13 cellular contexts compared by ENCODE assay signal in genomic region chr15:63051701-63052066, GRCh38. TPM values are rescaled to one million over a fixed set of nuclear protein-coding genes. Genes with fewer than 3 reads are reported as not detected.
DNase-seq lines count a peak whose midpoint lies in the region; ATAC-seq, FAIRE-seq and TF ChIP-seq lines count a peak whose summit lies in the region.
"Had no signal": no experiment of that assay in that cellular context is flagged by ENCODE, and none has a peak within 500 bp of the region (broad histone marks: within the 10 kb centered on the region; RNA-seq: fewer than 3 reads in every experiment).

No MANE protein-coding gene starts in this region.

- TF ChIP-seq EP300 in A549 (IDR thresholded peaks at IDR 0.05), result no peak

- H3K4me3 Mint-ChIP-seq in glutamatergic neuron (ENCODE audit: unreplicated experiment), result peak overlapping the region; percentile 98
- H3K4me3 Mint-ChIP-seq: activated naive CD8-positive, alpha-beta T cell treated with anti-CD3 and anti-CD28 coated beads for 36 hours; memory B cell had no signal

- FAIRE-seq in A549 (lab: Jason Lieb, UNC), result no peak
- FAIRE-seq: GM12892 had no signal

- no peak for TF ChIP-seq POLR2A in A549 (IDR thresholded peaks at IDR 0.05; ENCODE audit: low read length)

- peak overlapping the region; percentile 94 to 97 for H3K27ac ChIP-seq in A549
- H3K27ac ChIP-seq in Panc1 (ENCODE audit: low read length), result peak overlapping the region; percentile 85
- peak overlapping the region; percentile 98 for H3K27ac ChIP-seq in rectal smooth muscle tissue (ENCODE audit: low read depth, low read length)

- no peaks in the 10 kb centered on the region for H3K36me3 Mint-ChIP-seq in glutamatergic neuron (ENCODE audit: unreplicated experiment)
- H3K36me3 Mint-ChIP-seq: activated naive CD8-positive, alpha-beta T cell treated with anti-CD3 and anti-CD28 coated beads for 36 hours had no signal

- BruUV-seq in Panc1 (replicated peaks; lab: Mats Ljungman, UMichigan), result no TSS peak

- H3K36me3 ChIP-seq in Panc1 (ENCODE audit: control insufficient read depth, insufficient read depth, low read length), result no peaks in the 10 kb centered on the region
- peaks cover 8% of the 10 kb centered on the region for H3K36me3 ChIP-seq in rectal smooth muscle tissue (ENCODE audit: control insufficient read depth, insufficient read depth, low read length)

- POLR2A ChIA-PET in A549 (lab: Yijun Ruan, JAX) (interaction anchor here (1.4 kb wide), 1 partner anchor 43 kb away, joined by 4 read pairs; no protein-coding TSS in a partner anchor), Panc1 (lab: Charles Lee) (interaction anchor here (0.6 kb wide), 1 partner anchor 137 kb away, joined by 3 read pairs; no protein-coding TSS in a partner anchor)

- H3K9me3 ChIP-seq in A549 (no peaks in the 10 kb centered on the region), Panc1 (ENCODE audit: control insufficient read depth, insufficient read depth, low read depth, low read length) (no peaks in the 10 kb centered on the region)

- TF ChIP-seq CTCF in A549 (IDR thresholded peaks at IDR 0.05) (no peak), Panc1 (IDR thresholded peaks at IDR 0.05) (no peak), glutamatergic neuron (IDR thresholded peaks at IDR 0.05; ENCODE audit: partially characterized antibody, unreplicated experiment) (no peak)

- peak overlapping the region; percentile 93 for H3K4me2 ChIP-seq in A549

- in situ Hi-C loops in Panc1 (cut with HindIII; ENCODE audit: low pct_unique_long_range_greater_than_20kb, low sequenced_read_pairs), result no loop called here

- H3K4me3 ChIP-seq in A549, result peak overlapping the region; percentile 87; the same call in 2 of the 3 replicates
- no peak overlapping the region for H3K4me3 ChIP-seq in Panc1 (ENCODE audit: low read depth in 2 of 2, low read length in 2 of 2)
- peak overlapping the region; percentile 40 for H3K4me3 ChIP-seq in rectal smooth muscle tissue (ENCODE audit: low read length)

- peaks cover 86% of the 10 kb centered on the region for H3K4me1 ChIP-seq in A549
- peaks cover 77% of the 10 kb centered on the region for H3K4me1 ChIP-seq in Panc1 (ENCODE audit: control insufficient read depth, insufficient read depth, low read length)
- H3K4me1 ChIP-seq in rectal smooth muscle tissue (ENCODE audit: control insufficient read depth, insufficient read depth, low read length), result peaks cover 71% of the 10 kb centered on the region

- ATAC-seq in A549 (no peak), Panc1 (no peak)

- no peak overlapping the region for H3K9ac ChIP-seq in rectal smooth muscle tissue (ENCODE audit: low read length)

- intact Hi-C loops in Panc1 (cut with micrococcal nuclease; ENCODE audit: unreplicated experiment), result loop anchor here (5.0 kb wide), 1 partner anchor 204 kb away; no protein-coding TSS in a partner anchor

- CTCF ChIA-PET in A549 (lab: Yijun Ruan, JAX) (interaction anchor here (0.6 to 50.6 kb wide), 5 partner anchors 27 to 278 kb away, joined by 3 to 1136 read pairs (median 3); no protein-coding TSS in a partner anchor), Panc1 (lab: Charles Lee) (interaction anchor here (0.7 kb wide), 1 partner anchor 206 kb away, joined by 10 read pairs; no protein-coding TSS in a partner anchor)

- peak overlapping the region; percentile 67 for H3K27ac Mint-ChIP-seq in glutamatergic neuron (ENCODE audit: unreplicated experiment)
- H3K27ac Mint-ChIP-seq: activated naive CD8-positive, alpha-beta T cell treated with anti-CD3 and anti-CD28 coated beads for 36 hours; memory B cell had no signal

- no peaks in the 10 kb centered on the region for H3K27me3 ChIP-seq in Panc1 (ENCODE audit: control insufficient read depth, insufficient read depth, low read length)
- H3K27me3 ChIP-seq in rectal smooth muscle tissue (ENCODE audit: control insufficient read depth, insufficient read depth, low read length), result no peaks in the 10 kb centered on the region

- H3K9me3 Mint-ChIP-seq in glutamatergic neuron (ENCODE audit: unreplicated experiment), result peaks cover 5% of the 10 kb centered on the region
- H3K9me3 Mint-ChIP-seq: activated naive CD8-positive, alpha-beta T cell treated with anti-CD3 and anti-CD28 coated beads for 36 hours; memory B cell had no signal

- peaks cover 12% of the 10 kb centered on the region for H3K27me3 Mint-ChIP-seq in glutamatergic neuron (ENCODE audit: unreplicated experiment)
- H3K27me3 Mint-ChIP-seq: memory B cell had no signal

- H3K4me1 Mint-ChIP-seq in glutamatergic neuron (ENCODE audit: low read depth, unreplicated experiment), result peaks cover 67% of the 10 kb centered on the region

- DNase-seq in A549 (ENCODE audit: low read depth in 1 of 2, low spot score in 1 of 2) (no peak), Panc1 (ENCODE audit: low read depth, low spot score) (no peak), glutamatergic neuron (no peak), NOMO-1 treated with dmso at 0.1 percent for 144 hours (lab: John Stamatoyannopoulos, UW; ENCODE audit: unreplicated experiment) (no peak), NCI-H2196 (lab: John Stamatoyannopoulos, UW; ENCODE audit: unreplicated experiment) (no peak), ecto neural progenitor cell (ENCODE audit: low spot score) (no peak), NCI-H345 (lab: John Stamatoyannopoulos, UW) (no peak)
- DNase-seq: activated naive CD8-positive, alpha-beta T cell treated with anti-CD3 and anti-CD28 coated beads for 36 hours; DND-41; H7 had no signal

- TF ChIP-seq RAD21 in A549 (conservative IDR thresholded peaks at IDR 0.05 in 1 of 2, IDR thresholded peaks at IDR 0.05 in 1 of 2), result no peak

TF ChIP-seq in A549, 52 proteins besides CTCF, POLR2A, EP300 and RAD21:
- no peak for TF ChIP-seq ZFP36 (IDR thresholded peaks at IDR 0.05; ENCODE audit: borderline replicate concordance, partially characterized antibody)
- peak; percentile 47; the same call in 1 of the 2 replicates for TF ChIP-seq ZSCAN20 (CRISPR knock-in tag; IDR thresholded peaks at IDR 0.05)
- no peak for TF ChIP-seq PBX3 (IDR thresholded peaks at IDR 0.05)
- peak in 1 of 2 experiments; percentile 33; a peak in 1 of 5 replicates for TF ChIP-seq JUN (IDR thresholded peaks at IDR 0.05)

RNA-seq across cellular contexts. Expression of gene TPM1, which starts 9.1 kb away (rescaled TPM):
- 777 and 894 TPM in 2 replicates for polyA plus RNA-seq in A549 (2011; rRNA removed)
- polyA plus RNA-seq in A549 (2012; cell fraction: cytosol; rRNA removed), result 824 and 915 TPM in 2 replicates
- polyA plus RNA-seq in A549 (2012; cell fraction: nucleus; rRNA removed), result 678 and 876 TPM in 2 replicates
- polyA plus RNA-seq in A549 (2017; fragmentation: RNase III; extraction: RNeasy Plus Mini Kit Qiagen cat#74134 plus additional on column Dnase treatment), result 954 to 1,229 TPM (median 1,043 TPM) in 3 replicates
- 537 and 670 TPM in 2 replicates for polyA minus RNA-seq in A549 (2011; rRNA and poly(A)+ RNA removed)
- 298 TPM for total RNA-seq in Panc1 (2021; ENCODE audit: unreplicated experiment)
- 243 TPM for polyA plus RNA-seq in Panc1 (2012; ENCODE audit: insufficient read length)
- total RNA-seq in glutamatergic neuron (ENCODE audit: unreplicated experiment), result 255 TPM

Comparison
In these comparisons a context has a peak if more than half of its experiments do, and no peak if none do; other contexts are left out.
1. H3K4me3 ChIP-seq: peak in A549 (single experiment) and rectal smooth muscle tissue (single experiment); none in Panc1 (0 of 2).
2. Peak in every context shown above with its lines, with median percentiles within 50 percentile points of each other: H3K27ac ChIP-seq.